Comparison of ENCODE assay signal across 12 cellular contexts in the genomic region with DNA sequence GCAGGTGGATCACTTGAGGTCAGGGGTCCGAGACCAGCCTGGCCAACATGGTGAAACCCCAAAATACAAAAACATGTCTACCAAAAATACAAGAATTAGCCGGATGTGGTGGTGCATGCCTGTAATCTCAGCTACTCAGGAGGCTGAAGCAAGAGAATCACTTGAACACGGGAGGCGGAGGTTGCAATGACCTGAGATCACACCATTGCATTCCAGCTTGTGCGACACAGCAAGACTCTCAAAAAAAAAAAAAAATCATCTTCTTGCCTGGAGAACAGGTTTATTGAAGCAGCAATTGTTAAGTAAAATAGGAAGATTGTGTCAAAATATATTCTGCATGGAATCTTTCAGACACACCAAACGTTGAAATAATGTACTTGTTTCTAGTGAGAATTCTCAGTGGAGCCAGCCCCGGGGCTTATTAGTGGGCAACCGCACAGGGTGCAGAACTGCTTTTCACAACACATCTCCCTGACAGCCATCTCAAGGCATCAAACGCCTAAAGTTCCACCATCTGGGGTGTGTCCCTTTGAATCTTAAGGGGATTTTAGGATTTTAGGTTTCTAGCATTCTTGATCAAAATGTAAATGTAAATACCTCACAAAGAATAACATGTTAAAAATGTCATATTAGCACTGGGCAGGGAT. TPM values are rescaled to one million over a fixed set of nuclear protein-coding genes. Genes with fewer than 3 reads are reported as not detected.
A peak's percentile ranks its signal among the peaks of the same experiment; 100 is the strongest.
DNase-seq lines count a peak whose midpoint lies in the region; ATAC-seq, FAIRE-seq and TF ChIP-seq lines count a peak whose summit lies in the region.
"Had no signal": no experiment of that assay in that cellular context is flagged by ENCODE, and none has a peak within 500 bp of the region (broad histone marks: within the 10 kb centered on the region; RNA-seq: fewer than 3 reads in every experiment).

No MANE protein-coding gene starts in this region.

- TF ChIP-seq CTCF in HFFc6 (IDR thresholded peaks at IDR 0.05) (no peak), astrocyte (IDR thresholded peaks at IDR 0.05; ENCODE audit: insufficient read depth, low read depth, low read length) (no peak), hepatocyte (IDR thresholded peaks at IDR 0.05; ENCODE audit: poor library complexity) (no peak), sigmoid colon (IDR thresholded peaks at IDR 0.05) (no peak), suprapubic skin (IDR thresholded peaks at IDR 0.05) (no peak), gastrocnemius medialis (IDR thresholded peaks at IDR 0.05 in 4 of 5, conservative IDR thresholded peaks at IDR 0.05 in 1 of 5) (no peak)

- WGBS in hepatocyte (ENCODE audit: low lambda C conversion rate, missing lambda C conversion rate): 72% methylated on average over 9 of the region's 9 CpGs
- 88% methylated on average over 9 of the region's 9 CpGs for whole genome bisulfite sequencing in sigmoid colon, 2 donors
- WGBS in suprapubic skin: 75% methylated on average over 9 of the region's 9 CpGs

- no peaks in the 10 kb centered on the region for H3K36me3 Mint-ChIP-seq in HFFc6 (ENCODE audit: low read depth)
- H3K36me3 Mint-ChIP-seq in astrocyte (ENCODE audit: low read depth, unreplicated experiment): no peaks in the 10 kb centered on the region

- peak overlapping the region; percentile 74 for H3K9ac ChIP-seq in astrocyte (ENCODE audit: low read length)

- H3K36me3 ChIP-seq in astrocyte (ENCODE audit: insufficient read depth, low read length): no peaks in the 10 kb centered on the region
- H3K36me3 ChIP-seq in hepatocyte (replicated peaks; ENCODE audit: insufficient read depth, low read depth): no peaks in the 10 kb centered on the region
- H3K36me3 ChIP-seq in sigmoid colon: no peaks in the 10 kb centered on the region
- no peaks in the 10 kb centered on the region for H3K36me3 ChIP-seq in suprapubic skin
- no peaks in the 10 kb centered on the region for H3K36me3 ChIP-seq in gastrocnemius medialis

- H3K9me3 ChIP-seq in astrocyte (ENCODE audit: insufficient read depth, low read depth, low read length) (no peaks in the 10 kb centered on the region), hepatocyte (ENCODE audit: low read depth) (no peaks in the 10 kb centered on the region), sigmoid colon (no peaks in the 10 kb centered on the region), suprapubic skin (no peaks in the 10 kb centered on the region), gastrocnemius medialis (no peaks in the 10 kb centered on the region)

- H3K4me2 ChIP-seq in astrocyte (ENCODE audit: low read length) (peak overlapping the region; percentile 70), hepatocyte (no peak overlapping the region)

- H3K9me3 Mint-ChIP-seq in HFFc6: no peaks in the 10 kb centered on the region
- H3K9me3 Mint-ChIP-seq in astrocyte (ENCODE audit: unreplicated experiment): no peaks in the 10 kb centered on the region

- H3K27me3 ChIP-seq in astrocyte (ENCODE audit: insufficient read depth, low read length): no peaks in the 10 kb centered on the region
- H3K27me3 ChIP-seq in hepatocyte: no peaks in the 10 kb centered on the region
- no peaks in the 10 kb centered on the region for H3K27me3 ChIP-seq in sigmoid colon
- H3K27me3 ChIP-seq in suprapubic skin: no peaks in the 10 kb centered on the region
- no peaks in the 10 kb centered on the region for H3K27me3 ChIP-seq in gastrocnemius medialis

- in situ Hi-C loops in gastrocnemius medialis (cut with MboI; ENCODE audit: low sequenced_read_pairs in 4 of 4): no loop called here

- DNase-seq in HFFc6 (no peak), astrocyte (ENCODE audit: low read depth) (peak; percentile 26), hepatocyte (ENCODE audit: low spot score) (no peak), sigmoid colon (no peak), CD1c-positive myeloid dendritic cell (ENCODE audit: extremely low spot score) (no peak), NCI-H2227 (lab: John Stamatoyannopoulos, UW; ENCODE audit: unreplicated experiment) (no peak), suprapubic skin (ENCODE audit: low spot score in 2 of 2) (no peak), gastrocnemius medialis (no peak)
- DNase-seq: DND-41; MV-4-11; stimulated activated naive CD4-positive, alpha-beta T cell treated with Interleukin-2 at 50 U/mL for 16 hours; T-helper 1 cell had no signal

- H3K27me3 Mint-ChIP-seq in HFFc6 (ENCODE audit: insufficient read depth) (no peaks in the 10 kb centered on the region; the same call in 1 of the 2 replicates), astrocyte (ENCODE audit: low read depth, unreplicated experiment) (peaks cover 2% of the 10 kb centered on the region)

- no peak for FAIRE-seq in astrocyte (lab: Jason Lieb, UNC)

- TF ChIP-seq EP300 in sigmoid colon (IDR thresholded peaks at IDR 0.05) (no peak), suprapubic skin (IDR thresholded peaks at IDR 0.05) (no peak)

- H2AFZ ChIP-seq in astrocyte (ENCODE audit: low read depth, low read length) (no peak overlapping the region), hepatocyte (no peak overlapping the region)

- H3K27ac Mint-ChIP-seq in HFFc6 (peak overlapping the region; percentile 95), astrocyte (ENCODE audit: unreplicated experiment) (peak overlapping the region; percentile 99)

- no peaks in the 10 kb centered on the region for H3K9me2 ChIP-seq in hepatocyte (replicated peaks; ENCODE audit: insufficient read depth)

- H3K4me1 ChIP-seq in astrocyte (ENCODE audit: insufficient read depth, low read length) (peaks cover 21% of the 10 kb centered on the region), hepatocyte (ENCODE audit: insufficient read depth) (peaks cover 5% of the 10 kb centered on the region), sigmoid colon (peaks cover 0 to 19% (median 11%) of the 10 kb centered on the region in 4 donors), suprapubic skin (peaks cover 13% of the 10 kb centered on the region), gastrocnemius medialis (no peaks in the 10 kb centered on the region)

- peak overlapping the region; percentile 91 for H3K27ac ChIP-seq in astrocyte (ENCODE audit: low read depth, low read length)
- peak overlapping the region; percentile 72 for H3K27ac ChIP-seq in hepatocyte
- peak overlapping the region in 3 of 4 donors; percentile 33 to 71 (median 62) for H3K27ac ChIP-seq in sigmoid colon
- no peak overlapping the region for H3K27ac ChIP-seq in suprapubic skin
- H3K27ac ChIP-seq in gastrocnemius medialis: no peak overlapping the region

- TF ChIP-seq POLR2A in sigmoid colon (IDR thresholded peaks at IDR 0.05) (no peak), suprapubic skin (IDR thresholded peaks at IDR 0.05) (no peak), gastrocnemius medialis (IDR thresholded peaks at IDR 0.05) (no peak)

- peak overlapping the region; percentile 66 for H3K4me3 Mint-ChIP-seq in HFFc6
- H3K4me3 Mint-ChIP-seq in astrocyte (ENCODE audit: unreplicated experiment): no peak overlapping the region

- H3K4me3 ChIP-seq in astrocyte (ENCODE audit: insufficient read depth, low read depth, low read length) (no peak overlapping the region), hepatocyte (no peak overlapping the region), sigmoid colon (no peak overlapping the region), suprapubic skin (no peak overlapping the region), gastrocnemius medialis (no peak overlapping the region)

- H4K20me1 ChIP-seq in astrocyte (ENCODE audit: insufficient read depth, low read length): no peaks in the 10 kb centered on the region
- H4K20me1 ChIP-seq in hepatocyte (ENCODE audit: insufficient read depth, poor library complexity, severe bottlenecking): no peaks in the 10 kb centered on the region

- ATAC-seq in gastrocnemius medialis: no peak

- intact Hi-C loops in sigmoid colon (cut with DNase I): no loop called here
- intact Hi-C loops in gastrocnemius medialis (cut with DNase I; ENCODE audit: low total_unique reads): no loop called here

- H3K4me1 Mint-ChIP-seq in HFFc6 (ENCODE audit: low read depth) (peaks cover 69% of the 10 kb centered on the region), astrocyte (ENCODE audit: low read depth, unreplicated experiment) (peaks cover 21% of the 10 kb centered on the region)

- H3K79me2 ChIP-seq in astrocyte (ENCODE audit: insufficient read depth, low read length) (no peaks in the 10 kb centered on the region), hepatocyte (no peaks in the 10 kb centered on the region)

RNA-seq across cellular contexts. Expression of gene PPP4R1, which starts 28.6 kb away (rescaled TPM):
- 100 to 1,000 TPM in 4 of 6 experiments, 10 to 100 TPM in 2; 83.0 to 107 (median 103) TPM for total RNA-seq in HFFc6 (2021; fragmentation: NEBNext Ultra II Directional; extraction: Animal tissue kit (Norgen Biotek cat#: 25700))
- 131 and 132 TPM in 2 replicates for total RNA-seq in astrocyte
- total RNA-seq in hepatocyte: 91.0 and 93.6 TPM in 2 replicates
- polyA plus RNA-seq in hepatocyte: 34.5 and 45.0 TPM in 2 replicates
- 100 to 1,000 TPM; 126 to 163 (median 153) TPM for total RNA-seq in sigmoid colon
- 10 to 100 TPM; 29.4 to 33.6 (median 33.3) TPM for polyA plus RNA-seq in sigmoid colon
- 100 to 1,000 TPM in 3 of 4 donors, 10 to 100 TPM in 1; 82.3 to 153 (median 113) TPM for total RNA-seq in suprapubic skin
- 10 to 100 TPM; 27.7 to 48.3 (median 32.0) TPM for total RNA-seq in gastrocnemius medialis

Comparison
In these comparisons a context has a peak if more than half of its experiments do, and no peak if none do; other contexts are left out.
1. H3K27ac ChIP-seq: peak in astrocyte (single experiment), hepatocyte (single experiment) and sigmoid colon (3 of 4); none in suprapubic skin (single experiment) and gastrocnemius medialis (0 of 4).